ENCODE assay signal across 27 cellular contexts in the genomic region with DNA sequence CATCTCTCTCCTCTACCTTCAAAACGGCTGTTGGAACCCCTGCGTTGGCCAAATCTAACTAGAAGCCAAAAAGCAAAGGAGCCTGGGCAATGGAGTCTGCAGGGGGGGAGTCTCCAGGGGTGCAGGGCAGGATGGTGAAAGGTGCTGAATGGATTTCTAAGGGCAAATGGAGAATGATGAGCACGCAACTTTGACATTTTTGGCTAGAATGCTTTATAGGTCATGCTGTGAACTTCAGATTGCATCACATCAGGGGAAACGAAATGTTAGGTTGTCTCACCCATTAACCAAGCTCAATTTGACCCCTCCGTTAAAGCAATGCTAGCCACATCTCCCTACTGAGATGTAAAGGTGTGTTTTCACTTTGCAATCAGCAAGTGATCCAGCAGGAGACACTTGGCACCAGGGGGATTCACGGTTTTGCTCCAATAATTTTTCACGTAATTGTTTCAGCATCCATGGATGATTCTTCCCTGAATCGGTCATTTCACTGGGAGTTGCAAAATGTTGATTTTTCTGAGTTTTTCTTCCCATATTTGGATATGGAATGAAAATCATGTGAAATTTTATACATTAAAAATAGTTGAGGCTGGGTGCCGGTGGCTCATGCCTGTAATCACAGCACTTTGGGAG.
DNase-seq lines count a peak whose midpoint lies in the region; ATAC-seq, FAIRE-seq and TF ChIP-seq lines count a peak whose summit lies in the region.
"Had no signal": no experiment of that assay in that cellular context is flagged by ENCODE, and none has a peak within 500 bp of the region (broad histone marks: within the 10 kb centered on the region; RNA-seq: fewer than 3 reads in every experiment).

No MANE protein-coding gene starts in this region.

- H3K9me3 ChIP-seq in liver (ENCODE audit: control insufficient read depth in 4 of 4, low read length in 3 of 4) (no peaks in the 10 kb centered on the region), HepG2 (ENCODE audit: low read length) (no peaks in the 10 kb centered on the region), right lobe of liver (no peaks in the 10 kb centered on the region)
- H3K9me3 ChIP-seq: HAP-1, SJCRH30 had no signal

- no peaks in the 10 kb centered on the region for H4K20me1 ChIP-seq in HepG2 (ENCODE audit: insufficient read depth, low read length)

- intact Hi-C loops in HepG2 (cut with micrococcal nuclease; ENCODE audit: unreplicated experiment), result no loop called here
- intact Hi-C loops in right lobe of liver (cut with DNase I), result no loop called here
- intact Hi-C loops in activated naive CD4-positive, alpha-beta T cell treated with anti-CD3 and anti-CD28 coated beads for 36 hours (cut with micrococcal nuclease), result no loop called here

- in situ Hi-C loops in HepG2 (cut with HindIII; ENCODE audit: extremely low pct_ligation_motif_present, low pct_unique_long_range_greater_than_20kb), result no loop called here

- no peak for FAIRE-seq in HepG2 (lab: Jason Lieb, UNC)
- FAIRE-seq: GM18507 had no signal

- TF ChIP-seq POLR2A in HepG2 (IDR thresholded peaks at IDR 0.05; ENCODE audit: insufficient read depth in 1 of 2, low read depth in 2 of 2, low read length in 2 of 2) (no peak), right lobe of liver (IDR thresholded peaks at IDR 0.05) (no peak)

- H2AFZ ChIP-seq in HepG2 (ENCODE audit: low read length), result no peak overlapping the region
- H2AFZ ChIP-seq: GM23248 had no signal

- no peak for DNase-seq in HepG2 (ENCODE audit: low spot score)
- DNase-seq in choroid plexus epithelial cell (ENCODE audit: low read depth), result peak; percentile 45
- DNase-seq in right lobe of liver, result peak in 1 of 3 donors; percentile 57
- no peak for DNase-seq in activated naive CD4-positive, alpha-beta T cell treated with anti-CD3 and anti-CD28 coated beads for 36 hours
- DNase-seq in AG08396 (ENCODE audit: low spot score), result no peak
- no peak for DNase-seq in osteocyte (ENCODE audit: extremely low spot score, unreplicated experiment)
- DNase-seq: 8988T, ACHN, DND-41, GM23248, HFFc6, NCI-H1092 treated with DMSO at 0.1 percent for 48 hours, NCI-H1436, NCI-H187, NCI-H2081 treated with DMSO at 0.1 percent for 48 hours, NCI-H2171 treated with DMSO at 0.1 percent for 48 hours, NCI-H345, NCI-H774, PC-3, SJCRH30 had no signal

- no TSS peak for BruUV-seq in HepG2 (replicated peaks; lab: Mats Ljungman, UMichigan)

- H3K9ac ChIP-seq in liver (ENCODE audit: low read depth in 1 of 2, low read length in 2 of 2) (no peak overlapping the region), HepG2 (ENCODE audit: insufficient read depth, low read depth, low read length) (no peak overlapping the region)
- H3K9ac ChIP-seq: GM23248 had no signal

- TF ChIP-seq CTCF in liver (IDR thresholded peaks at IDR 0.05; ENCODE audit: low read depth, low read length, missing input control), result no peak
- no peak for TF ChIP-seq CTCF in HepG2 (CRISPR knock-in tag; IDR thresholded peaks at IDR 0.05)
- no peak for TF ChIP-seq CTCF in choroid plexus epithelial cell (conservative IDR thresholded peaks at IDR 0.05; ENCODE audit: low read depth, low read length)
- TF ChIP-seq CTCF in right lobe of liver (IDR thresholded peaks at IDR 0.05), result no peak
- no peak for TF ChIP-seq CTCF in osteocyte (IDR thresholded peaks at IDR 0.05)

- no peaks in the 10 kb centered on the region for H3K79me2 ChIP-seq in HepG2 (ENCODE audit: insufficient read depth, low read length)

- no peak for TF ChIP-seq EP300 in HepG2 (IDR thresholded peaks at IDR 0.05; ENCODE audit: low read depth in 2 of 2, low read length in 2 of 2)
- no peak for TF ChIP-seq EP300 in HepG2 (CRISPR knock-in tag; IDR thresholded peaks at IDR 0.05; ENCODE audit: borderline replicate concordance)

- no peak overlapping the region for H3K27ac Mint-ChIP-seq in activated naive CD4-positive, alpha-beta T cell treated with anti-CD3 and anti-CD28 coated beads for 36 hours
- H3K27ac Mint-ChIP-seq in osteocyte (ENCODE audit: unreplicated experiment), result no peak overlapping the region
- H3K27ac Mint-ChIP-seq: HFFc6, IgD-negative memory B cell had no signal

- peaks cover 4% of the 10 kb centered on the region for H3K4me1 Mint-ChIP-seq in activated naive CD4-positive, alpha-beta T cell treated with anti-CD3 and anti-CD28 coated beads for 36 hours (ENCODE audit: low read depth)
- peaks cover 17% of the 10 kb centered on the region for H3K4me1 Mint-ChIP-seq in osteocyte (ENCODE audit: unreplicated experiment)

- H3K27me3 ChIP-seq in liver (ENCODE audit: control insufficient read depth in 4 of 4, insufficient read depth in 4 of 4, low read length in 3 of 4) (no peaks in the 10 kb centered on the region), HepG2 (ENCODE audit: control insufficient read depth in 1 of 2, insufficient read depth in 2 of 2, low read length in 2 of 2) (no peaks in the 10 kb centered on the region), right lobe of liver (no peaks in the 10 kb centered on the region)
- H3K27me3 ChIP-seq: SJCRH30 had no signal

- no peaks in the 10 kb centered on the region for H3K9me3 Mint-ChIP-seq in activated naive CD4-positive, alpha-beta T cell treated with anti-CD3 and anti-CD28 coated beads for 36 hours
- no peaks in the 10 kb centered on the region for H3K9me3 Mint-ChIP-seq in osteocyte (ENCODE audit: unreplicated experiment)
- H3K9me3 Mint-ChIP-seq: HFFc6, IgD-negative memory B cell had no signal

- peak overlapping the region in 1 of 2 donors; percentile 25 for H3K27ac ChIP-seq in liver (ENCODE audit: low read depth in 1 of 2, low read length in 2 of 2)
- no peak overlapping the region for H3K27ac ChIP-seq in HepG2 (ENCODE audit: extremely low read length, insufficient read depth, low read length)
- no peak overlapping the region for H3K27ac ChIP-seq in right lobe of liver
- H3K27ac ChIP-seq: GM23248, SJCRH30 had no signal

- no peak overlapping the region for H3K4me2 ChIP-seq in HepG2 (ENCODE audit: low read depth, low read length)

- H3K4me3 ChIP-seq in liver (ENCODE audit: low read depth in 1 of 3, low read length in 3 of 3), result peak overlapping the region in 2 of 3 donors; percentile 23 to 24
- no peak overlapping the region for H3K4me3 ChIP-seq in HepG2 (replicated peaks in 1 of 3; ENCODE audit: insufficient read depth in 1 of 3, low read depth in 2 of 3, low read length in 3 of 3)
- H3K4me3 ChIP-seq in choroid plexus epithelial cell (ENCODE audit: low read depth, low read length), result no peak overlapping the region
- H3K4me3 ChIP-seq in right lobe of liver, result peak overlapping the region in 2 of 3 donors; percentile 21 to 29
- H3K4me3 ChIP-seq: GM23248, HAP-1, SJCRH30 had no signal

- H3K4me3 Mint-ChIP-seq in activated naive CD4-positive, alpha-beta T cell treated with anti-CD3 and anti-CD28 coated beads for 36 hours, result no peak overlapping the region
- H3K4me3 Mint-ChIP-seq in osteocyte (ENCODE audit: unreplicated experiment), result no peak overlapping the region
- H3K4me3 Mint-ChIP-seq: HFFc6, IgD-negative memory B cell had no signal

- no peaks in the 10 kb centered on the region for H3K36me3 Mint-ChIP-seq in activated naive CD4-positive, alpha-beta T cell treated with anti-CD3 and anti-CD28 coated beads for 36 hours (ENCODE audit: low read depth)
- no peaks in the 10 kb centered on the region for H3K36me3 Mint-ChIP-seq in osteocyte (ENCODE audit: unreplicated experiment)

- POLR2A ChIA-PET in HepG2 (lab: Yijun Ruan, JAX), result no interaction called here

- WGBS in liver, result 36% methylated on average over 9 of the region's 9 CpGs
- WGBS in HepG2 (ENCODE audit: low lambda C conversion rate), result 35% methylated on average over 9 of the region's 9 CpGs
- WGBS in right lobe of liver (ENCODE audit: insufficient coverage, low coverage, low lambda C conversion rate, missing lambda C conversion rate), result 37% methylated on average over 7 of the region's 9 CpGs

- peaks cover 9 to 31% (median 29%) of the 10 kb centered on the region in 4 donors for H3K4me1 ChIP-seq in liver (ENCODE audit: control insufficient read depth in 4 of 4, insufficient read depth in 4 of 4, low read length in 3 of 4)
- no peaks in the 10 kb centered on the region for H3K4me1 ChIP-seq in HepG2 (ENCODE audit: insufficient read depth, low read length)
- peaks cover 0 to 32% (median 7%) of the 10 kb centered on the region in 4 donors for H3K4me1 ChIP-seq in right lobe of liver
- H3K4me1 ChIP-seq: HAP-1, SJCRH30 had no signal

- CTCF ChIA-PET in HepG2 (lab: Yijun Ruan, JAX; ENCODE audit: low intra/inter-chr PET ratio, low total read pairs), result no interaction called here
- CTCF ChIA-PET in activated naive CD4-positive, alpha-beta T cell treated with anti-CD3 and anti-CD28 coated beads for 36 hours (lab: Charles Lee), result no interaction called here

- TF ChIP-seq RAD21 in liver (IDR thresholded peaks at IDR 0.05) (peak; percentile 33 to 47), HepG2 (CRISPR knock-in tag; IDR thresholded peaks at IDR 0.05) (no peak)

- H3K36me3 ChIP-seq in liver (ENCODE audit: control insufficient read depth in 4 of 4, insufficient read depth in 3 of 4, low read depth in 1 of 4, low read length in 3 of 4), result no peaks in the 10 kb centered on the region
- no peaks in the 10 kb centered on the region for H3K36me3 ChIP-seq in HepG2 (replicated peaks in 1 of 2; ENCODE audit: control insufficient read depth in 1 of 2, insufficient read depth in 2 of 2, low read length in 2 of 2)
- H3K36me3 ChIP-seq in right lobe of liver, result no peaks in the 10 kb centered on the region
- H3K36me3 ChIP-seq: HAP-1, SJCRH30 had no signal

- no peaks in the 10 kb centered on the region for H3K27me3 Mint-ChIP-seq in activated naive CD4-positive, alpha-beta T cell treated with anti-CD3 and anti-CD28 coated beads for 36 hours (ENCODE audit: low read depth)
- no peaks in the 10 kb centered on the region for H3K27me3 Mint-ChIP-seq in osteocyte (ENCODE audit: unreplicated experiment)

- ATAC-seq in HepG2 (no peak), right lobe of liver (peak; percentile 49 to 69 (median 54)), GM21360 (IDR thresholded peaks at IDR 0.05; ENCODE audit: unreplicated experiment) (no peak)
- ATAC-seq: PC-3, Right ventricle myocardium inferior, SK-N-SH treated with all-trans-retinoic acid at 6 μM for 48 hours had no signal

TF ChIP-seq in liver, 16 proteins besides CTCF, POLR2A, EP300 and RAD21 (continues in another document):
- no peak for TF ChIP-seq FOXA2 (IDR thresholded peaks at IDR 0.05)
- TF ChIP-seq SP1 (IDR thresholded peaks at IDR 0.05), result peak; percentile 69
- TF ChIP-seq RXRA (IDR thresholded peaks at IDR 0.05), result peak; percentile 89 to 90
- peak in 1 of 2 donors; percentile 28 for TF ChIP-seq GABPA (IDR thresholded peaks at IDR 0.05 in 1 of 2, conservative IDR thresholded peaks at IDR 0.05 in 1 of 2)

Comparison
In these comparisons a context has a peak if more than half of its experiments do, and no peak if none do; other contexts are left out.
1. H3K4me3 ChIP-seq: peak in liver (2 of 3) and right lobe of liver (2 of 3); none in HepG2 (0 of 3) and choroid plexus epithelial cell (single experiment).
2. ATAC-seq: peak in right lobe of liver (4 of 4); none in HepG2 (single experiment) and GM21360 (single experiment).